In the genomic region with DNA sequence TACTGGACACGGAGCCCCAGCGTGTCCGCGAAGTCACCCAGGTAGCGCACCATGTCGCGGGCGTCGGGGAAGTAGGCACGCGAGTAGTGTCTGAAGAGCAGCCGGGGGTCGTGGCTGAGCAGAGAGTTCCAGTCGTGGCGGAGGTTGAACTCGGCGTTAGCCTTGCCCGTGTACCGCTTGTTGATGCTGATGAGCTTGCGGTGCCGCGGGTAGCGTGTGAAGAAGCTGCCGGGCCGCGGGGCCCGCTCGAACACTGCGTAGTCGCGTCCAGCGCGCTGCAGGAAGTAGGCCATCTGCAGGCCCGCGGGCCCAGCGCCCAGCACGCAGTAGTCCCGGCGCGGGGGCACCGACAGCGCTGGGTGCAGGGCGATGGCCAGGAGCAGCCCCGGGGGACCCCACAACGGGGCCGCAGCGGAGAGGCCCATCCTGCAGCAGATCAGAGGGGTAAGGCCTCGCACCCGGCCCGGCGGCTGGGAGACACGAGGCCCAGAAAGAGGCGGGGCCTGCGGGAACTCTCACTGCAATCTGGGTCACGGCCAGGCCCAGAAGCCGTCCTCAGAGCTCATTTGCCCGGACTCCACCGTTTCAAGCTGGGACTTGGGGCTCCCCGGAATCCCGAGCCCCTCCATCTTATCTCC, we compare ENCODE assay signal across 8 cellular contexts. TPM values are rescaled to one million over a fixed set of nuclear protein-coding genes. Genes with fewer than 3 reads are reported as not detected.
DNase-seq lines count a peak whose midpoint lies in the region; ATAC-seq, FAIRE-seq and TF ChIP-seq lines count a peak whose summit lies in the region.

No MANE protein-coding gene starts in this region.

- TF ChIP-seq POLR2A in GM12878 (IDR thresholded peaks at IDR 0.05; ENCODE audit: low read depth, low read length), result no peak

- H3K9me3 ChIP-seq in GM12878 (replicated peaks; ENCODE audit: control insufficient read depth, insufficient read depth, low read length) (no peaks in the 10 kb centered on the region; the same call in 2 of the 3 replicates), liver (ENCODE audit: control insufficient read depth in 4 of 4, low read length in 3 of 4) (no peaks in the 10 kb centered on the region), tibial artery (no peaks in the 10 kb centered on the region)

- H2AFZ ChIP-seq in GM12878 (ENCODE audit: control insufficient read depth, low read depth, low read length), result peak overlapping the region; percentile 72

- no peak for FAIRE-seq in GM12878 (lab: Jason Lieb, UNC)

- no peak for ATAC-seq in activated CD8-positive, alpha-beta memory T cell treated with anti-CD3 and anti-CD28 coated beads, Interleukin-2, amount 10 ng/mL, durations not matched to agents 7 days and 5 days
- ATAC-seq in GM12878, result no peak
- ATAC-seq in GM19035 (IDR thresholded peaks at IDR 0.05; ENCODE audit: unreplicated experiment), result no peak
- no peak for ATAC-seq in GM21360 (IDR thresholded peaks at IDR 0.05; ENCODE audit: unreplicated experiment)

- in situ Hi-C loops in GM12878 (cut with MboI), result loop anchor here (25.0 kb wide), 1 partner anchor 1094 kb away; a partner anchor contains a TSS

- peak overlapping the region; percentile 15; the same call in 1 of the 2 replicates for H3K9ac ChIP-seq in GM12878 (ENCODE audit: control insufficient read depth, insufficient read depth, low read length)
- H3K9ac ChIP-seq in liver (ENCODE audit: low read depth in 1 of 2, low read length in 2 of 2), result no peak overlapping the region

- H3K36me3 Mint-ChIP-seq in activated CD8-positive, alpha-beta memory T cell treated with anti-CD3 and anti-CD28 coated beads, Interleukin-2, amount 10 ng/mL, durations not matched to agents 7 days and 5 days, result peaks cover 9% of the 10 kb centered on the region

- TF ChIP-seq RAD21 in GM12878 (IDR thresholded peaks at IDR 0.05; ENCODE audit: insufficient read depth, low read depth, low read length), result no peak
- TF ChIP-seq RAD21 in liver (IDR thresholded peaks at IDR 0.05), result no peak

- BruUV-seq in GM12878 (replicated peaks; lab: Mats Ljungman, UMichigan), result TSS peak; percentile 30

- WGBS in GM12878 (ENCODE audit: insufficient coverage, insufficient replicate concordance, low lambda C conversion rate, missing lambda C conversion rate), result 97% methylated on average over 48 of the region's 60 CpGs
- 95% methylated on average over 60 of the region's 60 CpGs for WGBS in liver

- CTCF ChIA-PET in activated CD8-positive, alpha-beta memory T cell treated with anti-CD3 and anti-CD28 coated beads, Interleukin-2, amount 10 ng/mL, durations not matched to agents 7 days and 5 days (lab: Charles Lee), result interaction anchor here (1.0 to 1.5 kb wide), 3 partner anchors 19 to 205 kb away, joined by 3 to 5 read pairs (median 3); no protein-coding TSS in a partner anchor
- CTCF ChIA-PET in GM12878 (lab: Yijun Ruan, JAX), result interaction anchor here (0.7 to 2.0 kb wide), 2 partner anchors 20 to 36 kb away, joined by 3 to 5 read pairs; no protein-coding TSS in a partner anchor

- intact Hi-C loops in GM12878 (cut with micrococcal nuclease; ENCODE audit: unreplicated experiment), result no loop called here
- intact Hi-C loops in tibial artery (cut with DNase I; ENCODE audit: low total_unique reads), result no loop called here

- peak overlapping the region; percentile 65 for H3K4me3 Mint-ChIP-seq in activated CD8-positive, alpha-beta memory T cell treated with anti-CD3 and anti-CD28 coated beads, Interleukin-2, amount 10 ng/mL, durations not matched to agents 7 days and 5 days

- H3K9me3 Mint-ChIP-seq in activated CD8-positive, alpha-beta memory T cell treated with anti-CD3 and anti-CD28 coated beads, Interleukin-2, amount 10 ng/mL, durations not matched to agents 7 days and 5 days (ENCODE audit: low read depth), result no peaks in the 10 kb centered on the region

- H4K20me1 ChIP-seq in GM12878 (ENCODE audit: control insufficient read depth, insufficient read depth), result no peaks in the 10 kb centered on the region

- H3K4me2 ChIP-seq in GM12878 (ENCODE audit: control insufficient read depth, insufficient read depth), result peak overlapping the region; percentile 81

- peaks cover 9% of the 10 kb centered on the region for H3K4me1 ChIP-seq in GM12878 (ENCODE audit: control insufficient read depth, insufficient read depth, low read length)
- H3K4me1 ChIP-seq in liver (ENCODE audit: control insufficient read depth in 4 of 4, insufficient read depth in 4 of 4, low read length in 3 of 4), result peaks cover 9 to 26% (median 16%) of the 10 kb centered on the region in 4 donors
- peaks cover 0 to 17% (median 9%) of the 10 kb centered on the region in 4 donors for H3K4me1 ChIP-seq in tibial artery

- no peak for TF ChIP-seq EP300 in GM12878 (IDR thresholded peaks at IDR 0.05; ENCODE audit: borderline replicate concordance in 1 of 2, control insufficient read depth in 1 of 2, low read depth in 2 of 2, low read length in 2 of 2)

- no peak overlapping the region for H3K27ac Mint-ChIP-seq in activated CD8-positive, alpha-beta memory T cell treated with anti-CD3 and anti-CD28 coated beads, Interleukin-2, amount 10 ng/mL, durations not matched to agents 7 days and 5 days

- POLR2A ChIA-PET in GM12878 (lab: Charles Lee), result interaction anchor here (1.8 to 1.9 kb wide), 2 partner anchors 13 to 22 kb away, joined by 8 to 9 read pairs; no protein-coding TSS in a partner anchor

- H3K4me3 ChIP-seq in GM12878, result peak overlapping the region; percentile 59; the same call in 1 of the 2 replicates
- peak overlapping the region in 2 of 3 donors; percentile 14 to 64 for H3K4me3 ChIP-seq in liver (ENCODE audit: low read depth in 1 of 3, low read length in 3 of 3)
- H3K4me3 ChIP-seq in tibial artery, result peak overlapping the region; percentile 54 to 62

- SMC1A ChIA-PET in GM12878 (lab: Charles Lee; ENCODE audit: uncharacterized antibody, unreplicated experiment), result no interaction called here

- H3K27me3 Mint-ChIP-seq in activated CD8-positive, alpha-beta memory T cell treated with anti-CD3 and anti-CD28 coated beads, Interleukin-2, amount 10 ng/mL, durations not matched to agents 7 days and 5 days, result no peaks in the 10 kb centered on the region

- TF ChIP-seq CTCF in GM12878 (IDR thresholded peaks at IDR 0.05 in 2 of 3, conservative IDR thresholded peaks at IDR 0.05 in 1 of 3; ENCODE audit: control insufficient read depth in 2 of 3, extremely low read depth in 1 of 3, insufficient read depth in 1 of 3, low read depth in 3 of 3, low read length in 3 of 3) (no peak), liver (IDR thresholded peaks at IDR 0.05; ENCODE audit: low read depth, low read length, missing input control) (no peak), tibial artery (IDR thresholded peaks at IDR 0.05) (no peak)

- no peaks in the 10 kb centered on the region for H3K79me2 ChIP-seq in GM12878 (ENCODE audit: control insufficient read depth, insufficient read depth, low read length)

- DNase-seq in activated CD8-positive, alpha-beta memory T cell treated with anti-CD3 and anti-CD28 coated beads, Interleukin-2, amount 10 ng/mL, durations not matched to agents 7 days and 5 days, result no peak
- no peak for DNase-seq in activated CD8-positive, alpha-beta memory T cell treated with anti-CD3 and anti-CD28 coated beads, Interleukin-2, amount 50 U/mL, for 4 hours
- DNase-seq in GM12878 (ENCODE audit: low read depth, low spot score), result no peak
- peak in 1 of 2 donors; percentile 75 for DNase-seq in tibial artery
- no peak for DNase-seq in T1000 (lab: John Stamatoyannopoulos, UW)

- H3K27me3 ChIP-seq in GM12878 (replicated peaks in 1 of 2; ENCODE audit: control insufficient read depth in 2 of 2, insufficient read depth in 2 of 2, low read length in 1 of 2) (no peaks in the 10 kb centered on the region; a peak in 1 of 4 replicates), liver (ENCODE audit: control insufficient read depth in 4 of 4, insufficient read depth in 4 of 4, low read length in 3 of 4) (no peaks in the 10 kb centered on the region), tibial artery (no peaks in the 10 kb centered on the region)

- RAD21 ChIA-PET in GM12878 (lab: Charles Lee; ENCODE audit: unreplicated experiment), result no interaction called here

- H3K4me1 Mint-ChIP-seq in activated CD8-positive, alpha-beta memory T cell treated with anti-CD3 and anti-CD28 coated beads, Interleukin-2, amount 10 ng/mL, durations not matched to agents 7 days and 5 days, result peaks cover 21% of the 10 kb centered on the region

- H3K36me3 ChIP-seq in GM12878 (ENCODE audit: control insufficient read depth in 2 of 2, insufficient read depth in 2 of 2, low read length in 1 of 2), result peaks cover under 1 to 7% of the 10 kb centered on the region in 2 experiments; a peak in 3 of 4 replicates
- peaks cover 0 to 14% (median 12%) of the 10 kb centered on the region in 4 donors for H3K36me3 ChIP-seq in liver (ENCODE audit: control insufficient read depth in 4 of 4, insufficient read depth in 3 of 4, low read depth in 1 of 4, low read length in 3 of 4)
- peaks cover 2 to 27% (median 8%) of the 10 kb centered on the region in 3 donors for H3K36me3 ChIP-seq in tibial artery

- no peak overlapping the region; the same call in 1 of the 2 replicates for H3K27ac ChIP-seq in GM12878 (ENCODE audit: control insufficient read depth, insufficient read depth)
- no peak overlapping the region for H3K27ac ChIP-seq in liver (ENCODE audit: low read depth in 1 of 2, low read length in 2 of 2)
- H3K27ac ChIP-seq in tibial artery, result peak overlapping the region; percentile 74 to 82

RNA-seq across cellular contexts. Expression of a gene that starts 0.7 kb away (rescaled TPM):
- 10 to 100 TPM; 11.9 to 12.1 TPM for total RNA-seq in activated CD8-positive, alpha-beta memory T cell treated with anti-CD3 and anti-CD28 coated beads, Interleukin-2, amount 10 ng/mL, durations not matched to agents 7 days and 5 days
- 13.5 and 15.1 TPM in 2 replicates for total RNA-seq in GM12878 (2013; cell fraction: nucleolus; rRNA removed)
- total RNA-seq in GM12878 (2014; rRNA removed), result 5.1 and 7.3 TPM in 2 replicates
- total RNA-seq in GM12878 (2014; rRNA removed; fragmentation: Illumina TruSeq; extraction: Trizol), result 3.7 TPM in 2 replicates
- 25.5 and 28.8 TPM in 2 replicates for total RNA-seq in GM12878 (2021)
- 3.3 TPM for polyA plus RNA-seq in GM12878 (2011; ENCODE audit: low read depth)
- polyA plus RNA-seq in GM12878 (2011; rRNA removed), result 1.1 and 1.8 TPM in 2 replicates
- polyA plus RNA-seq in GM12878 (2011; cell fraction: cytosol; rRNA removed), result 2.2 and 3.1 TPM in 2 replicates
- polyA plus RNA-seq in GM12878 (2011; cell fraction: nucleus; rRNA removed), result 4.3 and 4.7 TPM in 2 replicates
- 5.4 TPM in 2 replicates for polyA plus RNA-seq in GM12878 (2012)
- 9.6 and 9.8 TPM in 2 replicates for polyA plus RNA-seq in GM12878 (2014; fragmentation: Illumina TruSeq; extraction: Trizol)
- 1 to 10 TPM; 3.5 to 3.9 TPM for polyA plus RNA-seq in GM12878 (2014; fragmentation: Nextera tagmentation; extraction: Ambion mirVana)
- 7.9 and 8.4 TPM in 2 replicates for polyA plus RNA-seq in GM12878 (2014; rRNA removed)
- polyA plus RNA-seq in GM12878 (2016; fragmentation: Nextera tagmentation; extraction: Ambion mirVana), result 10 to 100 TPM; 20.1 to 24.0 TPM
- polyA minus RNA-seq in GM12878 (2011; rRNA and poly(A)+ RNA removed), result 2.6 and 3.9 TPM in 2 replicates
- 3.0 and 3.9 TPM in 2 replicates for polyA minus RNA-seq in GM12878 (2011; cell fraction: cytosol; rRNA and poly(A)+ RNA removed)
- polyA minus RNA-seq in GM12878 (2011; cell fraction: nucleus; rRNA and poly(A)+ RNA removed), result 2.2 and 3.6 TPM in 2 replicates
- total RNA-seq in liver, result 10 to 100 TPM in 1 of 2 donors, 1 to 10 TPM in 1; 9.0 to 15.0 TPM
- 1 to 10 TPM; 5.1 to 5.6 TPM for polyA plus RNA-seq in liver

RNA-seq across cellular contexts. Expression of a gene that starts 22.8 kb away (rescaled TPM):
- total RNA-seq in activated CD8-positive, alpha-beta memory T cell treated with anti-CD3 and anti-CD28 coated beads, Interleukin-2, amount 10 ng/mL, durations not matched to agents 7 days and 5 days, result 100 to 1,000 TPM; 205 to 232 TPM
- 247 and 275 TPM in 2 replicates for total RNA-seq in GM12878 (2013; cell fraction: nucleolus; rRNA removed)
- total RNA-seq in GM12878 (2014; rRNA removed) (417 and 438 TPM in 2 replicates), GM12878 (2014; rRNA removed; fragmentation: Illumina TruSeq; extraction: Trizol) (424 and 435 TPM in 2 replicates), GM12878 (2021) (278 and 300 TPM in 2 replicates), liver (100 to 1,000 TPM; 106 to 169 TPM)
- polyA plus RNA-seq in GM12878 (2011; ENCODE audit: low read depth), result 281 TPM
- polyA plus RNA-seq in GM12878 (2011; rRNA removed) (460 and 558 TPM in 2 replicates), GM12878 (2014; fragmentation: Illumina TruSeq; extraction: Trizol) (488 and 502 TPM in 2 replicates), GM12878 (2014; fragmentation: Nextera tagmentation; extraction: Ambion mirVana) (100 to 1,000 TPM; 249 to 445 TPM), GM12878 (2014; rRNA removed) (428 and 440 TPM in 2 replicates), GM12878 (2016; fragmentation: Nextera tagmentation; extraction: Ambion mirVana) (100 to 1,000 TPM; 240 to 243 TPM), liver (10 to 100 TPM; 32.8 to 54.6 TPM)
- 608 and 749 TPM in 2 replicates for polyA plus RNA-seq in GM12878 (2011; cell fraction: cytosol; rRNA removed)
- polyA plus RNA-seq in GM12878 (2011; cell fraction: nucleus; rRNA removed), result 437 and 497 TPM in 2 replicates
- polyA plus RNA-seq in GM12878 (2012), result 340 and 341 TPM in 2 replicates
- 813 and 847 TPM in 2 replicates for polyA minus RNA-seq in GM12878 (2011; rRNA and poly(A)+ RNA removed)
- 198 and 219 TPM in 2 replicates for polyA minus RNA-seq in GM12878 (2011; cell fraction: cytosol; rRNA and poly(A)+ RNA removed)
- polyA minus RNA-seq in GM12878 (2011; cell fraction: nucleus; rRNA and poly(A)+ RNA removed), result 136 and 196 TPM in 2 replicates

RNA-seq across cellular contexts. Expression of a gene that starts 24.7 kb away (rescaled TPM):
- 10 to 100 TPM; 78.7 to 82.6 TPM for total RNA-seq in activated CD8-positive, alpha-beta memory T cell treated with anti-CD3 and anti-CD28 coated beads, Interleukin-2, amount 10 ng/mL, durations not matched to agents 7 days and 5 days
- 7.3 and 8.2 TPM in 2 replicates for total RNA-seq in GM12878 (2013; cell fraction: nucleolus; rRNA removed)
- total RNA-seq in GM12878 (2014; rRNA removed), result 81.6 and 96.5 TPM in 2 replicates
- 70.2 and 70.4 TPM in 2 replicates for total RNA-seq in GM12878 (2014; rRNA removed; fragmentation: Illumina TruSeq; extraction: Trizol)
- 119 and 126 TPM in 2 replicates for total RNA-seq in GM12878 (2021)
- polyA plus RNA-seq in GM12878 (2011; ENCODE audit: low read depth), result 46.7 TPM
- polyA plus RNA-seq in GM12878 (2011; rRNA removed), result 176 and 233 TPM in 2 replicates
- 244 and 280 TPM in 2 replicates for polyA plus RNA-seq in GM12878 (2011; cell fraction: cytosol; rRNA removed)
- 135 and 140 TPM in 2 replicates for polyA plus RNA-seq in GM12878 (2011; cell fraction: nucleus; rRNA removed)
- 139 and 155 TPM in 2 replicates for polyA plus RNA-seq in GM12878 (2012)
- 101 and 102 TPM in 2 replicates for polyA plus RNA-seq in GM12878 (2014; fragmentation: Illumina TruSeq; extraction: Trizol)
- 100 to 1,000 TPM; 330 to 350 TPM for polyA plus RNA-seq in GM12878 (2014; fragmentation: Nextera tagmentation; extraction: Ambion mirVana)
- 144 and 180 TPM in 2 replicates for polyA plus RNA-seq in GM12878 (2014; rRNA removed)
- polyA plus RNA-seq in GM12878 (2016; fragmentation: Nextera tagmentation; extraction: Ambion mirVana), result 100 to 1,000 TPM; 221 to 285 TPM
- 180 and 183 TPM in 2 replicates for polyA minus RNA-seq in GM12878 (2011; rRNA and poly(A)+ RNA removed)
- polyA minus RNA-seq in GM12878 (2011; cell fraction: cytosol; rRNA and poly(A)+ RNA removed), result 34.3 and 55.5 TPM in 2 replicates
- 20.3 and 27.4 TPM in 2 replicates for polyA minus RNA-seq in GM12878 (2011; cell fraction: nucleus; rRNA and poly(A)+ RNA removed)
- 10 to 100 TPM; 27.5 to 32.7 TPM for total RNA-seq in liver
- polyA plus RNA-seq in liver, result 100 to 1,000 TPM; 114 to 154 TPM

Comparison
In these comparisons a context has a peak if more than half of its experiments do, and no peak if none do; other contexts are left out.
1. H3K27ac ChIP-seq: peak in tibial artery (2 of 2); none in GM12878 (single experiment) and liver (0 of 2).
2. Peak in every context shown above with its lines, with median percentiles within 50 percentile points of each other: H3K4me3 ChIP-seq.